ENCODE assay signal across 32 cellular contexts in the genomic region with DNA sequence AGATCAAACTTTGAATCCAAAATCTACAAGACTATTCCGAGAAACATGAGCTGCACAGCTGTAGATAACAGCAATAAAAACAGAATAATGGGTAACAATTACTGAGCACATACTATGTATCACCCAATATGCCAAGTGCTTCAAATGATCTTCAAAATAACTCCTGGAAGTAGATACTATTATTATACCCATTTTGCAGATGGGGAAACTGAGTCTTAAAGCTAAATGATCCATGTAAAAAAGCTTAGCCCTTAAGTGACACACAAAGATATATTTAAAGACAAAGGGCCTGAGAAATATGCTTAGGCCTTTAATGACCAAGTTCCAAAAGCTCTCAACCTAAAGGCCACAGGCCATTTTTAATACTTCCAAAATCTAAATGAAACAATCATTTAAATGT.
"Had no signal": no experiment of that assay in that cellular context is flagged by ENCODE, and none has a peak within 500 bp of the region (broad histone marks: within the 10 kb centered on the region; RNA-seq: fewer than 3 reads in every experiment).

No MANE protein-coding gene starts in this region.

- H3K9me3 ChIP-seq: Peyer's patch, SJSA1, SK-N-SH had no signal

- H3K4me1 ChIP-seq: SJSA1 had no signal

- H3K27ac ChIP-seq: Peyer's patch, SJSA1, WERI-Rb-1 had no signal

- H3K9me2 ChIP-seq: SK-N-SH had no signal

- H3K4me3 Mint-ChIP-seq: activated CD4-positive, alpha-beta T cell treated with anti-CD3 and anti-CD28 coated beads, Interleukin-2, amount 10 ng/mL, durations not matched to agents 24 days and 14 days; activated CD8-positive, alpha-beta T cell treated with anti-CD3 and anti-CD28 coated beads for 36 hours; activated naive CD8-positive, alpha-beta T cell treated with anti-CD3 and anti-CD28 coated beads for 36 hours; activated T-cell treated with anti-CD3 and anti-CD28 coated beads, Interleukin-2, amount 50 U/mL, for 72 hours; activated T-helper 17 cell treated with anti-CD3 and anti-CD28 coated beads, Interleukin-2, amount 50 U/mL, for 72 hours; T-cell; T-helper 17 cell had no signal

- H3K9me3 Mint-ChIP-seq: activated CD4-positive, alpha-beta T cell treated with anti-CD3 and anti-CD28 coated beads, Interleukin-2, amount 10 ng/mL, durations not matched to agents 24 days and 14 days; activated CD8-positive, alpha-beta T cell treated with anti-CD3 and anti-CD28 coated beads for 36 hours; activated naive CD8-positive, alpha-beta T cell treated with anti-CD3 and anti-CD28 coated beads for 36 hours; activated T-cell treated with anti-CD3 and anti-CD28 coated beads, Interleukin-2, amount 50 U/mL, for 72 hours; activated T-helper 17 cell treated with anti-CD3 and anti-CD28 coated beads, Interleukin-2, amount 50 U/mL, for 72 hours; T-cell had no signal

- H3K27me3 ChIP-seq: Peyer's patch, SJSA1 had no signal

- H3K9ac ChIP-seq: SK-N-SH had no signal

- H3K27me3 Mint-ChIP-seq: activated CD4-positive, alpha-beta T cell treated with anti-CD3 and anti-CD28 coated beads, Interleukin-2, amount 10 ng/mL, durations not matched to agents 24 days and 14 days; activated CD8-positive, alpha-beta T cell treated with anti-CD3 and anti-CD28 coated beads for 36 hours; activated naive CD8-positive, alpha-beta T cell treated with anti-CD3 and anti-CD28 coated beads for 36 hours; activated T-helper 17 cell treated with anti-CD3 and anti-CD28 coated beads, Interleukin-2, amount 50 U/mL, for 72 hours; T-cell; T-helper 17 cell had no signal

- ATAC-seq: activated CD8-positive, alpha-beta T cell treated with anti-CD3 and anti-CD28 coated beads for 36 hours; activated T-cell treated with anti-CD3 and anti-CD28 coated beads, Interleukin-2, amount 50 U/mL, for 72 hours; activated T-helper 17 cell treated with anti-CD3 and anti-CD28 coated beads, Interleukin-2, amount 50 U/mL, for 72 hours; T-cell; T-helper 17 cell had no signal

- H3K4me3 ChIP-seq: Peyer's patch, SJSA1 had no signal

- H3K27ac Mint-ChIP-seq: activated CD4-positive, alpha-beta T cell treated with anti-CD3 and anti-CD28 coated beads, Interleukin-2, amount 10 ng/mL, durations not matched to agents 24 days and 14 days; activated CD8-positive, alpha-beta T cell treated with anti-CD3 and anti-CD28 coated beads for 36 hours; activated naive CD8-positive, alpha-beta T cell treated with anti-CD3 and anti-CD28 coated beads for 36 hours; activated T-cell treated with anti-CD3 and anti-CD28 coated beads, Interleukin-2, amount 50 U/mL, for 72 hours; activated T-helper 17 cell treated with anti-CD3 and anti-CD28 coated beads, Interleukin-2, amount 50 U/mL, for 72 hours; T-cell had no signal

- H3K36me3 ChIP-seq: Peyer's patch, WERI-Rb-1 had no signal

- H3K4me2 ChIP-seq: SK-N-SH had no signal

- DNase-seq: activated CD4-positive, alpha-beta T cell treated with anti-CD3 and anti-CD28 coated beads, Interleukin-2, amount 10 ng/mL, durations not matched to agents 24 days and 14 days; activated CD4-positive, alpha-beta T cell treated with anti-CD3 and anti-CD28 coated beads, Interleukin-2, amount 50 U/mL, for 4 hours; activated CD4-positive, CD25-positive, alpha-beta regulatory T cell; activated CD8-positive, alpha-beta T cell treated with anti-CD3 and anti-CD28 coated beads for 36 hours; activated effector memory CD4-positive, alpha-beta T cell treated with anti-CD3 and anti-CD28 coated beads, Interleukin-2, amount 50 U/mL, for 16 hours; activated naive CD4-positive, alpha-beta T cell; activated naive CD4-positive, alpha-beta T cell treated with anti-CD3 and anti-CD28 coated beads, Interleukin-2, amount 50 U/mL, for 16 hours; activated naive CD8-positive, alpha-beta T cell treated with anti-CD3 and anti-CD28 coated beads for 36 hours; activated T-cell treated with anti-CD3 and anti-CD28 coated beads, Interleukin-2, amount 50 U/mL, for 1 hour; activated T-cell treated with anti-CD3 and anti-CD28 coated beads, Interleukin-2, amount 50 U/mL, for 72 hours; amniotic stem cell; aorta; Kasumi-1; MM.1S; MV-4-11; NCI-H1092; NCI-H146; NCI-H187; NCI-H2029 treated with DMSO at 0.1 percent for 48 hours; NCI-H2107; NCI-H226; NCI-H524 treated with DMSO at 0.1 percent for 48 hours; Peyer's patch; RPMI8226; SHP77 treated with DMSO at 0.1 percent for 48 hours; SK-N-SH; T-cell; T-helper 17 cell; T-helper 9 cell; WERI-Rb-1 had no signal
